ENCODE assay signal across 9 cellular contexts in genomic region chr10:70272925-70273316, GRCh38. TPM values are rescaled to one million over a fixed set of nuclear protein-coding genes. Genes with fewer than 3 reads are reported as not detected.
DNase-seq lines count a peak whose midpoint lies in the region; ATAC-seq and TF ChIP-seq lines count a peak whose summit lies in the region.
"Had no signal": no experiment of that assay in that cellular context is flagged by ENCODE, and none has a peak within 500 bp of the region (broad histone marks: within the 10 kb centered on the region; RNA-seq: fewer than 3 reads in every experiment).

No MANE protein-coding gene starts in this region.

- H3K4me1 ChIP-seq in OCI-LY7 (ENCODE audit: insufficient read depth, low read length, poor library complexity, severe bottlenecking), result peaks cover 35% of the 10 kb centered on the region
- H3K4me1 ChIP-seq: ascending aorta had no signal

- no peaks in the 10 kb centered on the region for H3K9me2 ChIP-seq in OCI-LY7 (ENCODE audit: insufficient read depth, low read length)

- H3K4me3 ChIP-seq in OCI-LY7 (ENCODE audit: low read depth, low read length, poor library complexity, severe bottlenecking) (peak overlapping the region; percentile 32), fibroblast of the aortic adventitia (ENCODE audit: low read depth, low read length) (no peak overlapping the region)
- H3K4me3 ChIP-seq: ascending aorta had no signal

- no peaks in the 10 kb centered on the region for H3K9me3 Mint-ChIP-seq in stimulated activated effector memory CD8-positive, alpha-beta T cell treated with anti-CD3 and anti-CD28 coated beads, Interleukin-12 subunit alpha, Interleukin-12 subunit beta, amount 100 ng/mL, for 72 hours

- H3K36me3 Mint-ChIP-seq in stimulated activated effector memory CD8-positive, alpha-beta T cell treated with anti-CD3 and anti-CD28 coated beads, Interleukin-12 subunit alpha, Interleukin-12 subunit beta, amount 100 ng/mL, for 72 hours, result no peaks in the 10 kb centered on the region

- intact Hi-C loops in OCI-LY7 (cut with micrococcal nuclease; ENCODE audit: unreplicated experiment), result loop anchor here (1.0 to 5.0 kb wide), 2 partner anchors 44 to 58 kb away; no protein-coding TSS in a partner anchor

- peaks cover 6% of the 10 kb centered on the region; the same call in 1 of the 2 replicates for H3K9me3 ChIP-seq in OCI-LY7 (ENCODE audit: low read length)
- H3K9me3 ChIP-seq: ascending aorta had no signal

- H3K4me3 Mint-ChIP-seq in stimulated activated effector memory CD8-positive, alpha-beta T cell treated with anti-CD3 and anti-CD28 coated beads, Interleukin-12 subunit alpha, Interleukin-12 subunit beta, amount 100 ng/mL, for 72 hours, result no peak overlapping the region

- H4K20me1 ChIP-seq in OCI-LY7 (ENCODE audit: insufficient read depth, low read length), result no peaks in the 10 kb centered on the region

- H3K27ac Mint-ChIP-seq in stimulated activated effector memory CD8-positive, alpha-beta T cell treated with anti-CD3 and anti-CD28 coated beads, Interleukin-12 subunit alpha, Interleukin-12 subunit beta, amount 100 ng/mL, for 72 hours, result peak overlapping the region; percentile 68

- peaks cover 10% of the 10 kb centered on the region for H3K4me1 Mint-ChIP-seq in stimulated activated effector memory CD8-positive, alpha-beta T cell treated with anti-CD3 and anti-CD28 coated beads, Interleukin-12 subunit alpha, Interleukin-12 subunit beta, amount 100 ng/mL, for 72 hours

- H2AFZ ChIP-seq in OCI-LY7 (ENCODE audit: low read length), result peak overlapping the region; percentile 94

- CTCF ChIA-PET in OCI-LY7 (lab: Charles Lee; ENCODE audit: unreplicated experiment), result interaction anchor here (0.6 to 1.3 kb wide), 6 partner anchors 9 to 75 kb away, joined by 3 to 6 read pairs (median 3); no protein-coding TSS in a partner anchor

- no peaks in the 10 kb centered on the region for H3K36me3 ChIP-seq in OCI-LY7 (ENCODE audit: insufficient read depth, low read length)
- H3K36me3 ChIP-seq: ascending aorta had no signal

- H3K4me2 ChIP-seq in OCI-LY7 (ENCODE audit: low read length), result peak overlapping the region; percentile 74

- POLR2A ChIA-PET in OCI-LY7 (lab: Charles Lee), result interaction anchor here (0.6 to 1.6 kb wide), 6 partner anchors 9 to 1849 kb away, joined by 3 to 5 read pairs (median 4); no protein-coding TSS in a partner anchor

- peak; percentile 87 for TF ChIP-seq CTCF in OCI-LY7 (conservative IDR thresholded peaks at IDR 0.05; ENCODE audit: low read length)
- peak; percentile 57 for TF ChIP-seq CTCF in fibroblast of the aortic adventitia (IDR thresholded peaks at IDR 0.05; ENCODE audit: insufficient read depth, low read length)

- no peak for DNase-seq in activated CD4-positive, CD25-positive, alpha-beta regulatory T cell (lab: John Stamatoyannopoulos, UW)
- DNase-seq in OCI-LY7 (ENCODE audit: low spot score) (peak; percentile 73), fibroblast of the aortic adventitia (ENCODE audit: low read depth) (peak; percentile 54), AG08396 (ENCODE audit: low spot score) (no peak)
- peak in 1 of 2 donors; percentile 62 for DNase-seq in stimulated activated effector memory CD8-positive, alpha-beta T cell treated with anti-CD3 and anti-CD28 coated beads, Interleukin-12 subunit alpha, Interleukin-12 subunit beta, amount 100 ng/mL, for 72 hours (ENCODE audit: low spot score in 2 of 2)
- no peak for DNase-seq in stimulated activated CD4-positive, alpha-beta T cell treated with anti-CD3 and anti-CD28 coated beads, Interleukin-2, amount 100 ng/mL, for 24 hours

- no TSS peak for BruUV-seq in OCI-LY7 (replicated peaks; lab: Mats Ljungman, UMichigan)

- peak overlapping the region; percentile 31 for H3K27ac ChIP-seq in OCI-LY7 (ENCODE audit: low read depth, low read length, poor library complexity, severe bottlenecking)
- H3K27ac ChIP-seq: ascending aorta had no signal

- no peaks in the 10 kb centered on the region for H3K79me2 ChIP-seq in OCI-LY7 (ENCODE audit: insufficient read depth, low read depth, low read length)

- peak; percentile 84 to 90 for ATAC-seq in activated CD4-positive, CD25-positive, alpha-beta regulatory T cell treated with anti-CD3 and anti-CD28 coated beads, Interleukin-2, amount 50 U/mL, for 24 hours
- ATAC-seq in HG02588 (IDR thresholded peaks at IDR 0.05; ENCODE audit: unreplicated experiment), result peak; percentile 44
- ATAC-seq in stimulated activated effector memory CD8-positive, alpha-beta T cell treated with anti-CD3 and anti-CD28 coated beads, Interleukin-12 subunit alpha, Interleukin-12 subunit beta, amount 100 ng/mL, for 72 hours, result peak; percentile 85

RNA-seq across cellular contexts. Expression of gene NPFFR1, which starts 10.9 kb away (rescaled TPM):
- total RNA-seq in OCI-LY7 (2014; rRNA removed; shearing (Covaris generic)), result not detected in 2 replicates
- total RNA-seq in OCI-LY7 (2022) (not detected in 2 replicates), fibroblast of the aortic adventitia (ENCODE audit: low replicate concordance) (not detected in 2 replicates)
- total RNA-seq: ascending aorta had no signal

RNA-seq across cellular contexts. Expression of gene PPA1, which starts 39.7 kb away (rescaled TPM):
- 215 and 221 TPM in 2 replicates for total RNA-seq in OCI-LY7 (2014; rRNA removed; shearing (Covaris generic))
- total RNA-seq in OCI-LY7 (2022), result 223 and 231 TPM in 2 replicates
- total RNA-seq in fibroblast of the aortic adventitia (ENCODE audit: low replicate concordance), result 197 and 394 TPM in 2 replicates

Comparison
In these comparisons a context has a peak if more than half of its experiments do, and no peak if none do; other contexts are left out.
1. DNase-seq: peak in OCI-LY7 (single experiment) and fibroblast of the aortic adventitia (single experiment); none in activated CD4-positive, CD25-positive, alpha-beta regulatory T cell (0 of 4), AG08396 (single experiment) and stimulated activated CD4-positive, alpha-beta T cell treated with anti-CD3 and anti-CD28 coated beads, Interleukin-2, amount 100 ng/mL, for 24 hours (0 of 2).
2. Peak in every context shown above with its lines, with median percentiles within 50 percentile points of each other: ATAC-seq.